ENCODE assay signal across 9 cellular contexts in genomic region chr17:2174471-2175293, GRCh38.
DNase-seq lines count a peak whose midpoint lies in the region; TF ChIP-seq lines count a peak whose summit lies in the region.
"Had no signal": no experiment of that assay in that cellular context is flagged by ENCODE, and none has a peak within 500 bp of the region (broad histone marks: within the 10 kb centered on the region; RNA-seq: fewer than 3 reads in every experiment).

No MANE protein-coding gene starts in this region.

- H3K27me3 Mint-ChIP-seq in progenitor cell of endocrine pancreas: no peaks in the 10 kb centered on the region
- H3K27me3 Mint-ChIP-seq: activated CD8-positive, alpha-beta memory T cell treated with anti-CD3 and anti-CD28 coated beads, Interleukin-2, amount 10 ng/mL, durations not matched to agents 7 days and 5 days had no signal

- peak overlapping the region; percentile 96 for H3K27ac Mint-ChIP-seq in progenitor cell of endocrine pancreas

- H3K4me3 ChIP-seq in foreskin fibroblast (ENCODE audit: low read depth in 1 of 2, low read length in 2 of 2): peak overlapping the region in 1 of 2 donors; percentile 16

- peaks cover 64% of the 10 kb centered on the region for H3K4me1 Mint-ChIP-seq in progenitor cell of endocrine pancreas (ENCODE audit: low read depth)

- H3K36me3 Mint-ChIP-seq in progenitor cell of endocrine pancreas (ENCODE audit: insufficient read depth): peaks cover 2% of the 10 kb centered on the region

- peak overlapping the region; percentile 52 for H3K4me3 Mint-ChIP-seq in progenitor cell of endocrine pancreas (ENCODE audit: low read depth)
- H3K4me3 Mint-ChIP-seq: activated CD8-positive, alpha-beta memory T cell treated with anti-CD3 and anti-CD28 coated beads, Interleukin-2, amount 10 ng/mL, durations not matched to agents 7 days and 5 days had no signal

- no peaks in the 10 kb centered on the region for H3K9me3 Mint-ChIP-seq in progenitor cell of endocrine pancreas (ENCODE audit: low read depth)

- DNase-seq in Daoy (ENCODE audit: low read depth) (peak; percentile 86), T1000 (lab: John Stamatoyannopoulos, UW) (peak; percentile 30), foreskin fibroblast (peak; percentile 91 to 92), progenitor cell of endocrine pancreas (ENCODE audit: low spot score, unreplicated experiment) (no peak), NCI-H345 (lab: John Stamatoyannopoulos, UW) (no peak), NCI-H146 treated with DMSO at 0.1 percent for 48 hours (lab: John Stamatoyannopoulos, UW; ENCODE audit: unreplicated experiment) (no peak), globus pallidus (ENCODE audit: low spot score) (no peak)
- no peak for DNase-seq in activated naive CD4-positive, alpha-beta T cell (lab: John Stamatoyannopoulos, UW)
- DNase-seq: activated CD8-positive, alpha-beta memory T cell treated with anti-CD3 and anti-CD28 coated beads, Interleukin-2, amount 10 ng/mL, durations not matched to agents 7 days and 5 days had no signal

- TF ChIP-seq CTCF in foreskin fibroblast (IDR thresholded peaks at IDR 0.05; ENCODE audit: low read depth, low read length) (no peak), progenitor cell of endocrine pancreas (IDR thresholded peaks at IDR 0.05; ENCODE audit: unreplicated experiment) (no peak)

Comparison
In these comparisons a context has a peak if more than half of its experiments do, and no peak if none do; other contexts are left out.
1. DNase-seq: peak in Daoy (single experiment), T1000 (single experiment) and foreskin fibroblast (2 of 2); none in progenitor cell of endocrine pancreas (single experiment), activated naive CD4-positive, alpha-beta T cell (0 of 4), NCI-H345 (single experiment), NCI-H146 treated with DMSO at 0.1 percent for 48 hours (single experiment) and globus pallidus (single experiment).